In genomic region chr21:45540601-45540970, GRCh38 we compare ENCODE assay signal across 10 cellular contexts. TPM values are rescaled to one million over a fixed set of nuclear protein-coding genes. Genes with fewer than 3 reads are reported as not detected.
DNase-seq lines count a peak whose midpoint lies in the region; ATAC-seq and TF ChIP-seq lines count a peak whose summit lies in the region.
"Had no signal": no experiment of that assay in that cellular context is flagged by ENCODE, and none has a peak within 500 bp of the region (broad histone marks: within the 10 kb centered on the region; RNA-seq: fewer than 3 reads in every experiment).

No MANE protein-coding gene starts in this region.

- no peaks in the 10 kb centered on the region for H3K9me3 Mint-ChIP-seq in activated CD4-positive, alpha-beta T cell treated with anti-CD3 and anti-CD28 coated beads for 36 hours (ENCODE audit: low read depth)
- no peaks in the 10 kb centered on the region for H3K9me3 Mint-ChIP-seq in endodermal cell
- H3K9me3 Mint-ChIP-seq in stimulated activated effector memory CD8-positive, alpha-beta T cell treated with anti-CD3 and anti-CD28 coated beads, Interleukin-12 subunit alpha, Interleukin-12 subunit beta, amount 100 ng/mL, for 72 hours: no peaks in the 10 kb centered on the region

- H3K4me3 ChIP-seq in RWPE2 (ENCODE audit: severe bottlenecking) (no peak overlapping the region), endodermal cell (ENCODE audit: low read length) (no peak overlapping the region), prostate gland (no peak overlapping the region)

- no peaks in the 10 kb centered on the region for H3K36me3 ChIP-seq in RWPE2 (ENCODE audit: low read depth)
- H3K36me3 ChIP-seq in endodermal cell (ENCODE audit: control insufficient read depth, insufficient read depth, low read length): no peaks in the 10 kb centered on the region
- H3K36me3 ChIP-seq in prostate gland: no peaks in the 10 kb centered on the region

- peak overlapping the region; percentile 80 for H3K27ac Mint-ChIP-seq in activated CD4-positive, alpha-beta T cell treated with anti-CD3 and anti-CD28 coated beads for 36 hours
- no peak overlapping the region for H3K27ac Mint-ChIP-seq in endodermal cell
- no peak overlapping the region for H3K27ac Mint-ChIP-seq in stimulated activated effector memory CD8-positive, alpha-beta T cell treated with anti-CD3 and anti-CD28 coated beads, Interleukin-12 subunit alpha, Interleukin-12 subunit beta, amount 100 ng/mL, for 72 hours

- no peak for ATAC-seq in activated CD4-positive, alpha-beta T cell treated with anti-CD3 and anti-CD28 coated beads for 36 hours
- ATAC-seq in RWPE2 (ENCODE audit: low read depth) (no peak), GM19452 (IDR thresholded peaks at IDR 0.05; ENCODE audit: unreplicated experiment) (no peak), GM21390 (IDR thresholded peaks at IDR 0.05; ENCODE audit: unreplicated experiment) (no peak)
- no peak for ATAC-seq in stimulated activated effector memory CD8-positive, alpha-beta T cell treated with anti-CD3 and anti-CD28 coated beads, Interleukin-12 subunit alpha, Interleukin-12 subunit beta, amount 100 ng/mL, for 72 hours

- intact Hi-C loops in activated CD4-positive, alpha-beta T cell treated with anti-CD3 and anti-CD28 coated beads for 36 hours (cut with DNase I, micrococcal nuclease): loop anchor here in 1 of 2 experiments (5.0 kb wide), 3 partner anchors 63 to 782 kb away; partner anchors contain the start of genes C21orf58, LSS and PCNT
- intact Hi-C loops in prostate gland (cut with DNase I): no loop called here

- CTCF ChIA-PET in activated CD4-positive, alpha-beta T cell treated with anti-CD3 and anti-CD28 coated beads for 36 hours (lab: Charles Lee): no interaction called here

- H3K4me3 Mint-ChIP-seq in activated CD4-positive, alpha-beta T cell treated with anti-CD3 and anti-CD28 coated beads for 36 hours: peak overlapping the region; percentile 80
- H3K4me3 Mint-ChIP-seq in endodermal cell: peak overlapping the region; percentile 61
- peak overlapping the region; percentile 69 for H3K4me3 Mint-ChIP-seq in stimulated activated effector memory CD8-positive, alpha-beta T cell treated with anti-CD3 and anti-CD28 coated beads, Interleukin-12 subunit alpha, Interleukin-12 subunit beta, amount 100 ng/mL, for 72 hours

- no peaks in the 10 kb centered on the region for H3K27me3 Mint-ChIP-seq in activated CD4-positive, alpha-beta T cell treated with anti-CD3 and anti-CD28 coated beads for 36 hours
- H3K27me3 Mint-ChIP-seq in endodermal cell (ENCODE audit: insufficient read depth): no peaks in the 10 kb centered on the region

- TF ChIP-seq CTCF in RWPE2 (IDR thresholded peaks at IDR 0.05; ENCODE audit: poor library complexity, severe bottlenecking) (no peak), endodermal cell (conservative IDR thresholded peaks at IDR 0.05) (no peak), prostate gland (IDR thresholded peaks at IDR 0.05) (no peak)

- no peak overlapping the region for H3K9ac ChIP-seq in endodermal cell (ENCODE audit: extremely low read depth, low read length, poor library complexity, severe bottlenecking)

- no peak overlapping the region for H3K27ac ChIP-seq in RWPE2 (ENCODE audit: poor library complexity, severe bottlenecking)
- H3K27ac ChIP-seq in endodermal cell (ENCODE audit: low read depth, low read length): no peak overlapping the region
- H3K27ac ChIP-seq in prostate gland: no peak overlapping the region
- H3K27ac ChIP-seq: psoas muscle had no signal

- H3K27me3 ChIP-seq in RWPE2 (ENCODE audit: insufficient read depth, poor library complexity, severe bottlenecking) (no peaks in the 10 kb centered on the region), endodermal cell (ENCODE audit: control insufficient read depth, insufficient read depth, low read length, poor library complexity, severe bottlenecking) (no peaks in the 10 kb centered on the region), prostate gland (replicated peaks; ENCODE audit: insufficient read depth) (no peaks in the 10 kb centered on the region)

- H3K9me3 ChIP-seq in RWPE2 (ENCODE audit: severe bottlenecking) (no peaks in the 10 kb centered on the region), endodermal cell (ENCODE audit: control insufficient read depth, low read length) (no peaks in the 10 kb centered on the region), prostate gland (no peaks in the 10 kb centered on the region)
- H3K9me3 ChIP-seq: psoas muscle had no signal

- H3K4me1 ChIP-seq in RWPE2 (ENCODE audit: insufficient read depth, poor library complexity, severe bottlenecking) (no peaks in the 10 kb centered on the region), endodermal cell (ENCODE audit: control insufficient read depth, insufficient read depth, low read length) (peaks cover 15% of the 10 kb centered on the region), prostate gland (replicated peaks) (peaks cover 4% of the 10 kb centered on the region)

- 90 to 94% methylated on average over 9 to 10 of the region's 10 CpGs for WGBS in endodermal cell (ENCODE audit: insufficient coverage in 1 of 2, insufficient read length in 1 of 2), 2 experiments
- 95% methylated on average over 10 of the region's 10 CpGs for WGBS in prostate gland

- H3K4me1 Mint-ChIP-seq in activated CD4-positive, alpha-beta T cell treated with anti-CD3 and anti-CD28 coated beads for 36 hours: peaks cover 20% of the 10 kb centered on the region
- H3K4me1 Mint-ChIP-seq in endodermal cell: peaks cover 5% of the 10 kb centered on the region
- H3K4me1 Mint-ChIP-seq in stimulated activated effector memory CD8-positive, alpha-beta T cell treated with anti-CD3 and anti-CD28 coated beads, Interleukin-12 subunit alpha, Interleukin-12 subunit beta, amount 100 ng/mL, for 72 hours: peaks cover 26% of the 10 kb centered on the region

- DNase-seq in activated CD4-positive, alpha-beta T cell treated with anti-CD3 and anti-CD28 coated beads for 36 hours: peak; percentile 4
- DNase-seq in activated CD4-positive, alpha-beta T cell treated with anti-CD3 and anti-CD28 coated beads, Interleukin-2, amount 50 U/mL, for 4 hours: no peak
- DNase-seq in RWPE2 (ENCODE audit: low spot score): peak; percentile 44
- no peak for DNase-seq in endodermal cell
- no peak for DNase-seq in stimulated activated effector memory CD8-positive, alpha-beta T cell treated with anti-CD3 and anti-CD28 coated beads, Interleukin-12 subunit alpha, Interleukin-12 subunit beta, amount 100 ng/mL, for 72 hours (ENCODE audit: low spot score in 2 of 2)
- no peak for DNase-seq in prostate gland (ENCODE audit: low spot score)
- DNase-seq: NCI-H446 treated with DMSO at 0.1 percent for 48 hours had no signal

- peaks cover 24% of the 10 kb centered on the region for H3K36me3 Mint-ChIP-seq in activated CD4-positive, alpha-beta T cell treated with anti-CD3 and anti-CD28 coated beads for 36 hours (ENCODE audit: low read depth)
- H3K36me3 Mint-ChIP-seq in endodermal cell (ENCODE audit: low read depth): peaks cover 5% of the 10 kb centered on the region
- H3K36me3 Mint-ChIP-seq in stimulated activated effector memory CD8-positive, alpha-beta T cell treated with anti-CD3 and anti-CD28 coated beads, Interleukin-12 subunit alpha, Interleukin-12 subunit beta, amount 100 ng/mL, for 72 hours: peaks cover 23% of the 10 kb centered on the region

- TF ChIP-seq POLR2A in prostate gland (IDR thresholded peaks at IDR 0.05): no peak

- POLR2A ChIA-PET in activated CD4-positive, alpha-beta T cell treated with anti-CD3 and anti-CD28 coated beads for 36 hours (lab: Charles Lee): no interaction called here

RNA-seq across cellular contexts. Expression of gene SLC19A1, which starts 1.7 kb away (rescaled TPM):
- total RNA-seq in activated CD4-positive, alpha-beta T cell treated with anti-CD3 and anti-CD28 coated beads for 36 hours: 10 to 100 TPM; 46.1 to 50.0 TPM
- total RNA-seq in endodermal cell (10 to 100 TPM; 28.8 to 29.4 TPM), prostate gland (10 to 100 TPM; 12.2 to 15.5 TPM)
- polyA plus RNA-seq in endodermal cell (2013, experiment 1 of 2): 19.9 TPM
- polyA plus RNA-seq in endodermal cell (2013, experiment 2 of 2): 16.4 TPM

Comparison
In these comparisons a context has a peak if more than half of its experiments do, and no peak if none do; other contexts are left out.
1. DNase-seq: peak in activated CD4-positive, alpha-beta T cell treated with anti-CD3 and anti-CD28 coated beads for 36 hours (single experiment) and RWPE2 (single experiment); none in activated CD4-positive, alpha-beta T cell treated with anti-CD3 and anti-CD28 coated beads, Interleukin-2, amount 50 U/mL, for 4 hours (0 of 2), endodermal cell (single experiment), stimulated activated effector memory CD8-positive, alpha-beta T cell treated with anti-CD3 and anti-CD28 coated beads, Interleukin-12 subunit alpha, Interleukin-12 subunit beta, amount 100 ng/mL, for 72 hours (0 of 2) and prostate gland (single experiment).
2. Peak in every context shown above with its lines, with median percentiles within 50 percentile points of each other: H3K4me3 Mint-ChIP-seq.